ENCODE assay signal across 9 cellular contexts in genomic region chr22:50622723-50623327, GRCh38. TPM values are rescaled to one million over a fixed set of nuclear protein-coding genes. Genes with fewer than 3 reads are reported as not detected.
A peak's percentile ranks its signal among the peaks of the same experiment; 100 is the strongest.
DNase-seq lines count a peak whose midpoint lies in the region; ATAC-seq lines count a peak whose summit lies in the region.
"Had no signal": no experiment of that assay in that cellular context is flagged by ENCODE, and none has a peak within 500 bp of the region (broad histone marks: within the 10 kb centered on the region; RNA-seq: fewer than 3 reads in every experiment).

No MANE protein-coding gene starts in this region.

- peak overlapping the region; percentile 87 for H3K4me3 Mint-ChIP-seq in activated T-helper 17 cell treated with anti-CD3 and anti-CD28 coated beads, Interleukin-2, amount 50 U/mL, for 72 hours
- peak overlapping the region in 9 of 10 donors; percentile 2 to 93 (median 91) for H3K4me3 Mint-ChIP-seq in naive thymus-derived CD8-positive, alpha-beta T cell

- no peaks in the 10 kb centered on the region for H3K9me3 Mint-ChIP-seq in activated T-helper 17 cell treated with anti-CD3 and anti-CD28 coated beads, Interleukin-2, amount 50 U/mL, for 72 hours
- H3K9me3 Mint-ChIP-seq in naive thymus-derived CD8-positive, alpha-beta T cell: no peaks in the 10 kb centered on the region
- H3K9me3 Mint-ChIP-seq: mesothelial cell of epicardium had no signal

- H3K27me3 Mint-ChIP-seq in activated T-helper 17 cell treated with anti-CD3 and anti-CD28 coated beads, Interleukin-2, amount 50 U/mL, for 72 hours: no peaks in the 10 kb centered on the region
- no peaks in the 10 kb centered on the region for H3K27me3 Mint-ChIP-seq in naive thymus-derived CD8-positive, alpha-beta T cell

- no peak for ATAC-seq in activated T-helper 17 cell treated with anti-CD3 and anti-CD28 coated beads, Interleukin-2, amount 50 U/mL, for 72 hours (replicated peaks)
- ATAC-seq in naive thymus-derived CD8-positive, alpha-beta T cell: no peak
- ATAC-seq in HG02610 (IDR thresholded peaks at IDR 0.05; ENCODE audit: unreplicated experiment): no peak
- no peak for ATAC-seq in HG02642 (IDR thresholded peaks at IDR 0.05; ENCODE audit: poor library complexity, unreplicated experiment)

- H3K4me1 Mint-ChIP-seq in activated T-helper 17 cell treated with anti-CD3 and anti-CD28 coated beads, Interleukin-2, amount 50 U/mL, for 72 hours: peaks cover 19% of the 10 kb centered on the region
- peaks cover 21 to 50% (median 45%) of the 10 kb centered on the region in 4 donors for H3K4me1 Mint-ChIP-seq in naive thymus-derived CD8-positive, alpha-beta T cell

- H3K27ac Mint-ChIP-seq in activated T-helper 17 cell treated with anti-CD3 and anti-CD28 coated beads, Interleukin-2, amount 50 U/mL, for 72 hours: peak overlapping the region; percentile 96
- peak overlapping the region; percentile 94 to 100 (median 98) for H3K27ac Mint-ChIP-seq in naive thymus-derived CD8-positive, alpha-beta T cell

- peaks cover 5% of the 10 kb centered on the region for H3K36me3 Mint-ChIP-seq in activated T-helper 17 cell treated with anti-CD3 and anti-CD28 coated beads, Interleukin-2, amount 50 U/mL, for 72 hours (ENCODE audit: low read depth)
- peaks cover 0 to 8% (median 0%) of the 10 kb centered on the region in 3 donors for H3K36me3 Mint-ChIP-seq in naive thymus-derived CD8-positive, alpha-beta T cell
- H3K36me3 Mint-ChIP-seq: mesothelial cell of epicardium had no signal

- peak; percentile 67 for DNase-seq in DMS79 (lab: John Stamatoyannopoulos, UW)
- peak; percentile 92 for DNase-seq in NCI-H146 (lab: John Stamatoyannopoulos, UW)
- DNase-seq in naive thymus-derived CD8-positive, alpha-beta T cell: no peak
- no peak for DNase-seq in NK-92 (lab: John Stamatoyannopoulos, UW; ENCODE audit: unreplicated experiment)
- no peak for DNase-seq in cortex of kidney (lab: John Stamatoyannopoulos, UW)

- POLR2A ChIA-PET in naive thymus-derived CD8-positive, alpha-beta T cell (lab: Charles Lee): interaction anchor here (0.6 to 4.2 kb wide), 9 partner anchors 41 to 516 kb away, joined by 3 to 82 read pairs (median 17); partner anchors contain the start of genes CHKB, HDAC10, KLHDC7B and SCO2

RNA-seq across cellular contexts. Expression of gene ARSA, which starts 5.1 kb away (rescaled TPM):
- total RNA-seq in activated T-helper 17 cell treated with anti-CD3 and anti-CD28 coated beads, Interleukin-2, amount 50 U/mL, for 72 hours: 10 to 100 TPM; 23.6 to 28.3 TPM
- total RNA-seq in naive thymus-derived CD8-positive, alpha-beta T cell: 10 to 100 TPM; 88.4 to 88.9 TPM
- 1 to 10 TPM; 7.2 to 9.3 (median 7.3) TPM for polyA plus RNA-seq in naive thymus-derived CD8-positive, alpha-beta T cell

RNA-seq across cellular contexts. Expression of gene MAPK8IP2, which starts 22.2 kb away (rescaled TPM):
- under 1 TPM; 0.50 to 0.65 TPM for total RNA-seq in activated T-helper 17 cell treated with anti-CD3 and anti-CD28 coated beads, Interleukin-2, amount 50 U/mL, for 72 hours
- total RNA-seq in naive thymus-derived CD8-positive, alpha-beta T cell: under 1 TPM; 0.22 to 0.62 TPM
- not detected for polyA plus RNA-seq in naive thymus-derived CD8-positive, alpha-beta T cell

RNA-seq across cellular contexts. Expression of gene CHKB, which starts 40.2 kb away (rescaled TPM):
- total RNA-seq in activated T-helper 17 cell treated with anti-CD3 and anti-CD28 coated beads, Interleukin-2, amount 50 U/mL, for 72 hours: 10 to 100 TPM; 72.3 to 86.2 TPM
- total RNA-seq in naive thymus-derived CD8-positive, alpha-beta T cell: 100 to 1,000 TPM; 205 to 215 TPM
- polyA plus RNA-seq in naive thymus-derived CD8-positive, alpha-beta T cell: 10 to 100 TPM; 23.0 to 26.9 (median 25.1) TPM

RNA-seq across cellular contexts. Expression of gene CPT1B, which starts 44.6 kb away (rescaled TPM):
- 10 to 100 TPM; 57.3 to 62.8 TPM for total RNA-seq in activated T-helper 17 cell treated with anti-CD3 and anti-CD28 coated beads, Interleukin-2, amount 50 U/mL, for 72 hours
- 10 to 100 TPM; 94.7 to 97.5 TPM for total RNA-seq in naive thymus-derived CD8-positive, alpha-beta T cell
- polyA plus RNA-seq in naive thymus-derived CD8-positive, alpha-beta T cell: 1 to 10 TPM in 1 of 3 donors, under 1 TPM in 1, not detected in 1; 0.23 to 1.3 TPM

RNA-seq across cellular contexts. Expression of gene SHANK3, which starts 49.8 kb away (rescaled TPM):
- under 1 TPM in 1 of 2 donors, not detected in 1; 0.19 TPM for total RNA-seq in activated T-helper 17 cell treated with anti-CD3 and anti-CD28 coated beads, Interleukin-2, amount 50 U/mL, for 72 hours
- total RNA-seq in naive thymus-derived CD8-positive, alpha-beta T cell: under 1 TPM in 1 of 2 experiments, not detected in 1; 0.05 TPM
- polyA plus RNA-seq in naive thymus-derived CD8-positive, alpha-beta T cell: not detected

Comparison
In these comparisons a context has a peak if more than half of its experiments do, and no peak if none do; other contexts are left out.
1. DNase-seq: peak in DMS79 (single experiment) and NCI-H146 (single experiment); none in naive thymus-derived CD8-positive, alpha-beta T cell (0 of 10), NK-92 (single experiment) and cortex of kidney (single experiment).